2 cellular contexts compared by ENCODE assay signal in the genomic region with DNA sequence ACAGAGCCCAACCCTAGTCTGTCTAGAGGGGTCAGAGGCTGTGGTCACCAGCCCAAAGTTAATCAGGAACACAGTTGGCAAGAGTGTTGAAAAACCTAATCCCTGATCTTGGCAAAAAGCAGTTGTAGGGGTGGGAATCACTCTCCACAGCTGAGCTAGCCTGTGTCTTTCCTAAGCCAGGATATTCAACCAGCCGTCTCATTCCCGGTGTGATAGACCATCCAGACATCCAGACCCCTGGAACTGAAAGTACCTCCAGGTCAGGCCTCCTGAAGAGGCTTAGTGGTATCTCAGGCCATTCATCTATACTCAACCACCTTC.
TF ChIP-seq lines count a peak whose summit lies in the region.

No MANE protein-coding gene starts in this region.

TF ChIP-seq in GM23338, 12 proteins besides CTCF, POLR2A, EP300 and RAD21:
- TF ChIP-seq ZNF462 (CRISPR knock-in tag; IDR thresholded peaks at IDR 0.05) = no peak
- TF ChIP-seq CREB1 (CRISPR knock-in tag; IDR thresholded peaks at IDR 0.05; ENCODE audit: low read depth) = no peak
- TF ChIP-seq STAT1 (IDR thresholded peaks at IDR 0.05; ENCODE audit: unreplicated experiment) = no peak
- TF ChIP-seq, protein P1, sequence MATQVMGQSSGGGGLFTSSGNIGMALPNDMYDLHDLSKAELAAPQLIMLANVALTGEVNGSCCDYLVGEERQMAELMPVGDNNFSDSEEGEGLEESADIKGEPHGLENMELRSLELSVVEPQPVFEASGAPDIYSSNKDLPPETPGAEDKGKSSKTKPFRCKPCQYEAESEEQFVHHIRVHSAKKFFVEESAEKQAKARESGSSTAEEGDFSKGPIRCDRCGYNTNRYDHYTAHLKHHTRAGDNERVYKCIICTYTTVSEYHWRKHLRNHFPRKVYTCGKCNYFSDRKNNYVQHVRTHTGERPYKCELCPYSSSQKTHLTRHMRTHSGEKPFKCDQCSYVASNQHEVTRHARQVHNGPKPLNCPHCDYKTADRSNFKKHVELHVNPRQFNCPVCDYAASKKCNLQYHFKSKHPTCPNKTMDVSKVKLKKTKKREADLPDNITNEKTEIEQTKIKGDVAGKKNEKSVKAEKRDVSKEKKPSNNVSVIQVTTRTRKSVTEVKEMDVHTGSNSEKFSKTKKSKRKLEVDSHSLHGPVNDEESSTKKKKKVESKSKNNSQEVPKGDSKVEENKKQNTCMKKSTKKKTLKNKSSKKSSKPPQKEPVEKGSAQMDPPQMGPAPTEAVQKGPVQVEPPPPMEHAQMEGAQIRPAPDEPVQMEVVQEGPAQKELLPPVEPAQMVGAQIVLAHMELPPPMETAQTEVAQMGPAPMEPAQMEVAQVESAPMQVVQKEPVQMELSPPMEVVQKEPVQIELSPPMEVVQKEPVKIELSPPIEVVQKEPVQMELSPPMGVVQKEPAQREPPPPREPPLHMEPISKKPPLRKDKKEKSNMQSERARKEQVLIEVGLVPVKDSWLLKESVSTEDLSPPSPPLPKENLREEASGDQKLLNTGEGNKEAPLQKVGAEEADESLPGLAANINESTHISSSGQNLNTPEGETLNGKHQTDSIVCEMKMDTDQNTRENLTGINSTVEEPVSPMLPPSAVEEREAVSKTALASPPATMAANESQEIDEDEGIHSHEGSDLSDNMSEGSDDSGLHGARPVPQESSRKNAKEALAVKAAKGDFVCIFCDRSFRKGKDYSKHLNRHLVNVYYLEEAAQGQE (IDR thresholded peaks at IDR 0.05; ENCODE audit: unreplicated experiment) = no peak
- no peak for TF ChIP-seq ETS1 (IDR thresholded peaks at IDR 0.05)
- TF ChIP-seq EZH2phosphoT487 (IDR thresholded peaks at IDR 0.05; ENCODE audit: unreplicated experiment) = no peak
- no peak for TF ChIP-seq POLR2AphosphoS5 (IDR thresholded peaks at IDR 0.05; ENCODE audit: low read depth)

TF ChIP-seq in K562, 482 proteins besides CTCF, POLR2A, EP300 and RAD21:
- no peak for TF ChIP-seq PURB (CRISPR knock-in tag; IDR thresholded peaks at IDR 0.05; ENCODE audit: low read depth)
- TF ChIP-seq SRSF3 (IDR thresholded peaks at IDR 0.05; ENCODE audit: insufficient read depth, low read length) = no peak
- no peak for TF ChIP-seq KAT7 (CRISPR knock-in tag; IDR thresholded peaks at IDR 0.05; ENCODE audit: borderline replicate concordance)
- TF ChIP-seq ATF4 (CRISPR knock-in tag; IDR thresholded peaks at IDR 0.05) = no peak
- TF ChIP-seq TFAM (CRISPR knock-in tag; conservative IDR thresholded peaks at IDR 0.05) = no peak
- no peak for TF ChIP-seq MXI1 (IDR thresholded peaks at IDR 0.05; ENCODE audit: low read depth, low read length)
- no peak for TF ChIP-seq CTBP1 (IDR thresholded peaks at IDR 0.05; ENCODE audit: borderline replicate concordance)
- TF ChIP-seq ZNF395 (CRISPR knock-in tag; IDR thresholded peaks at IDR 0.05) = no peak
- TF ChIP-seq RHOXF2B (CRISPR knock-in tag; conservative IDR thresholded peaks at IDR 0.05) = no peak
- TF ChIP-seq TCF7L2 (IDR thresholded peaks at IDR 0.05; ENCODE audit: low read depth, low read length) = no peak
- no peak for TF ChIP-seq THRB (CRISPR knock-in tag; conservative IDR thresholded peaks at IDR 0.05)
- TF ChIP-seq HSF4 (CRISPR knock-in tag; IDR thresholded peaks at IDR 0.05; ENCODE audit: borderline replicate concordance) = no peak
- TF ChIP-seq ZNF75A (CRISPR knock-in tag; IDR thresholded peaks at IDR 0.05) = no peak
